ENCODE assay signal across 15 cellular contexts in the genomic region with DNA sequence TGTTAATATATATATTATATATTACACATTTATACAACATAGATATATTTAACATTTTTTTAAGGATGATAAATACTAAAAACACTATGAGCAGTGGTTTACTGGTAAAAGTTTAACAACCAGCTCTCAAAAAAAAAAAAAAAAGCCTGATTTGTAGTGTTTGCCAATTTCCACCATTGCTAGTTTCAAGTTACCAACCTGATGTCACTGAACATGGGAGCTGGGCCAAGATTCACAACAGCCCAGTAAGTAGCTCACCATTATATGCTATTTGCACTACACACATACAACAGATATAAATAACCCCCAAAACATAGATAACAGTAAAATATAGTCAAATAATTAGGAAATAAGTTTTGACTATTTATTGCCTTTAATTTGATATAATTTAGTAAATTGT. TPM values are rescaled to one million over a fixed set of nuclear protein-coding genes. Genes with fewer than 3 reads are reported as not detected.
DNase-seq lines count a peak whose midpoint lies in the region; ATAC-seq and TF ChIP-seq lines count a peak whose summit lies in the region.
"Had no signal": no experiment of that assay in that cellular context is flagged by ENCODE, and none has a peak within 500 bp of the region (broad histone marks: within the 10 kb centered on the region; RNA-seq: fewer than 3 reads in every experiment).

No MANE protein-coding gene starts in this region.

- TF ChIP-seq CTCF in BE2C (IDR thresholded peaks at IDR 0.05; ENCODE audit: low read depth, low read length) = no peak
- TF ChIP-seq CTCF in LNCaP clone FGC (IDR thresholded peaks at IDR 0.05; ENCODE audit: control insufficient read depth, extremely low read depth, insufficient read depth) = no peak
- TF ChIP-seq CTCF in choroid plexus epithelial cell (conservative IDR thresholded peaks at IDR 0.05; ENCODE audit: low read depth, low read length) = no peak
- no peak for TF ChIP-seq CTCF in heart left ventricle (IDR thresholded peaks at IDR 0.05)
- no peak for TF ChIP-seq CTCF in omental fat pad (IDR thresholded peaks at IDR 0.05)

- H3K27ac ChIP-seq in heart left ventricle = no peak overlapping the region
- H3K27ac ChIP-seq: adrenal gland, right atrium auricular region had no signal

- H3K9me3 ChIP-seq in BE2C (no peaks in the 10 kb centered on the region), heart left ventricle (peaks cover 0 to 4% (median 0%) of the 10 kb centered on the region in 12 donors)
- H3K9me3 ChIP-seq: adrenal gland had no signal

- TF ChIP-seq POLR2A in heart left ventricle (IDR thresholded peaks at IDR 0.05) = no peak

- H3K4me3 ChIP-seq in BE2C (ENCODE audit: low read depth, low read length) (no peak overlapping the region), LNCaP clone FGC (ENCODE audit: low read depth, low read length) (no peak overlapping the region), choroid plexus epithelial cell (ENCODE audit: low read depth, low read length) (no peak overlapping the region), heart left ventricle (no peak overlapping the region)
- H3K4me3 ChIP-seq: adrenal gland, right atrium auricular region had no signal

- H3K27me3 ChIP-seq in BE2C = no peaks in the 10 kb centered on the region
- no peaks in the 10 kb centered on the region for H3K27me3 ChIP-seq in heart left ventricle
- H3K27me3 ChIP-seq: adrenal gland, right atrium auricular region had no signal

- intact Hi-C loops in head of caudate nucleus (cut with DNase I) (no loop called here), heart left ventricle (cut with DNase I) (loop anchor here in 1 of 10 donors (10.0 kb wide), 1 partner anchor 256 kb away; no protein-coding TSS in a partner anchor)

- ATAC-seq in heart left ventricle = no peak
- ATAC-seq in omental fat pad (ENCODE audit: low FRiP score) = no peak
- ATAC-seq: Right ventricle myocardium inferior had no signal

- DNase-seq in BE2C = peak; percentile 24
- DNase-seq in LNCaP clone FGC (ENCODE audit: low read depth) = peak; percentile 73
- DNase-seq in NCI-H460 (ENCODE audit: extremely low read depth, low read depth) = peak; percentile 5
- DNase-seq in choroid plexus epithelial cell (ENCODE audit: low read depth) = peak; percentile 80
- no peak for DNase-seq in head of caudate nucleus
- DNase-seq in heart left ventricle = no peak
- no peak for DNase-seq in omental fat pad (ENCODE audit: low spot score)
- no peak for DNase-seq in Ammon's horn (ENCODE audit: low spot score)
- DNase-seq: activated CD4-positive, CD25-positive, alpha-beta regulatory T cell; activated T-cell treated with anti-CD3 and anti-CD28 coated beads, Interleukin-2, amount 50 U/mL, for 1 hour; adrenal gland; effector memory CD4-positive, alpha-beta T cell; midbrain had no signal

- no peaks in the 10 kb centered on the region for H3K36me3 ChIP-seq in BE2C
- H3K36me3 ChIP-seq in heart left ventricle = no peaks in the 10 kb centered on the region
- H3K36me3 ChIP-seq: adrenal gland, right atrium auricular region had no signal

- peaks cover 26% of the 10 kb centered on the region for H3K4me1 ChIP-seq in BE2C
- no peaks in the 10 kb centered on the region for H3K4me1 ChIP-seq in heart left ventricle
- H3K4me1 ChIP-seq: adrenal gland, right atrium auricular region had no signal

RNA-seq across cellular contexts. Expression of gene TMX1, which starts 28.9 kb away (rescaled TPM):
- 31.7 TPM for polyA plus RNA-seq in BE2C (2012; ENCODE audit: insufficient read depth, insufficient read length, low read depth)
- 49.3 and 57.2 TPM in 2 replicates for total RNA-seq in NCI-H460 (2014; rRNA removed; shearing (Covaris generic))
- 44.8 and 60.6 TPM in 2 replicates for polyA plus RNA-seq in NCI-H460 (2014; cell fraction: nucleus; rRNA removed)
- total RNA-seq in heart left ventricle (10 to 100 TPM in 4 of 9 donors, 1 to 10 TPM in 5; 6.1 to 18.6 (median 8.9) TPM), omental fat pad (10 to 100 TPM; 30.0 to 37.8 (median 33.1) TPM)
- 1 to 10 TPM; 3.2 to 9.4 TPM for polyA plus RNA-seq in heart left ventricle

Comparison
In these comparisons a context has a peak if more than half of its experiments do, and no peak if none do; other contexts are left out.
1. DNase-seq: peak in BE2C (single experiment), LNCaP clone FGC (single experiment), NCI-H460 (single experiment) and choroid plexus epithelial cell (single experiment); none in head of caudate nucleus (0 of 42), heart left ventricle (0 of 5), omental fat pad (single experiment) and Ammon's horn (single experiment).